ENCODE assay signal across 8 cellular contexts in genomic region chr7:99499713-99500636, GRCh38. TPM values are rescaled to one million over a fixed set of nuclear protein-coding genes. Genes with fewer than 3 reads are reported as not detected.
DNase-seq lines count a peak whose midpoint lies in the region; ATAC-seq and TF ChIP-seq lines count a peak whose summit lies in the region.

ZNF394 (minus strand) TSS chr7:99500281; CDS start chr7:99500093, 188 bp downstream.

- peaks cover 27% of the 10 kb centered on the region for H3K36me3 ChIP-seq in right atrium auricular region
- peaks cover 0 to 5% of the 10 kb centered on the region in 2 donors for H3K36me3 ChIP-seq in prostate gland

- DNase-seq in NCI-H1694 treated with DMSO at 0.1 percent for 48 hours (lab: John Stamatoyannopoulos, UW) (peak; percentile 84), anterior cingulate cortex (lab: John Stamatoyannopoulos, UW) (peak; percentile 40 to 96 (median 88)), right atrium auricular region (ENCODE audit: low spot score) (peak; percentile 92), prostate gland (ENCODE audit: low spot score) (peak; percentile 92), ureter (ENCODE audit: low spot score) (peak; percentile 91)

- WGBS in prostate gland: under 1% methylated on average over 69 of the region's 69 CpGs

- H3K4me3 ChIP-seq in right atrium auricular region: peak within 1 kb of the TSS; percentile 75 to 80
- H3K4me3 ChIP-seq in prostate gland: peak within 1 kb of the TSS; percentile 85 to 90

- peaks cover 0 to 1% of the 10 kb centered on the region in 2 donors for H3K9me3 ChIP-seq in right atrium auricular region
- no peaks in the 10 kb centered on the region for H3K9me3 ChIP-seq in prostate gland

- ATAC-seq in HG02852 (IDR thresholded peaks at IDR 0.05; ENCODE audit: unreplicated experiment): peak; percentile 39

- TF ChIP-seq POLR2A in prostate gland (IDR thresholded peaks at IDR 0.05): peak; percentile 68

- intact Hi-C loops in T-helper 2 cell treated with Interferon-gamma antibody and Interleukin-4, amounts not matched to agents 100 ng/mL and 5 ng/mL, for 36 hours (cut with micrococcal nuclease): loop anchor here (1.0 to 5.0 kb wide), 5 partner anchors 28 to 582 kb away; partner anchors contain the start of genes FAM200A, ZNF3, ZNF655 and ZNF789
- intact Hi-C loops in prostate gland (cut with DNase I): loop anchor here (5.0 kb wide), 1 partner anchor 52 kb away; the partner anchor contains the start of gene FAM200A

- H3K27me3 ChIP-seq in right atrium auricular region: no peaks in the 10 kb centered on the region
- no peaks in the 10 kb centered on the region for H3K27me3 ChIP-seq in prostate gland (replicated peaks; ENCODE audit: insufficient read depth)

- H3K27ac ChIP-seq in right atrium auricular region: peak within 1 kb of the TSS; percentile 92 to 93
- peak within 1 kb of the TSS; percentile 96 for H3K27ac ChIP-seq in prostate gland

- H3K4me1 ChIP-seq in right atrium auricular region (peaks cover 0 to 26% of the 10 kb centered on the region in 2 donors), prostate gland (replicated peaks) (peaks cover 4% of the 10 kb centered on the region)

- TF ChIP-seq CTCF in GM12873 (IDR thresholded peaks at IDR 0.05; ENCODE audit: insufficient read depth, low read depth, low read length, missing control alignments): peak; percentile 12
- TF ChIP-seq CTCF in right atrium auricular region (IDR thresholded peaks at IDR 0.05): no peak
- peak in 1 of 4 experiments; percentile 19 for TF ChIP-seq CTCF in prostate gland (IDR thresholded peaks at IDR 0.05)

RNA-seq across cellular contexts. Expression of gene ZNF394, which starts in this region (rescaled TPM):
- 47.7 and 48.5 TPM in 2 replicates for total RNA-seq in T-helper 2 cell treated with Interferon-gamma antibody and Interleukin-4, amounts not matched to agents 100 ng/mL and 5 ng/mL, for 36 hours
- 10 to 100 TPM; 10.8 to 20.2 TPM for total RNA-seq in right atrium auricular region
- total RNA-seq in prostate gland: 10 to 100 TPM; 37.4 to 37.8 TPM
- 39.8 TPM for total RNA-seq in ureter

Comparison
In these comparisons a context has a peak if more than half of its experiments do, and no peak if none do; other contexts are left out.
1. Peak in every context shown above with its lines: DNase-seq, ATAC-seq, H3K4me3 ChIP-seq and H3K27ac ChIP-seq.